8 cellular contexts compared by ENCODE assay signal in the genomic region with DNA sequence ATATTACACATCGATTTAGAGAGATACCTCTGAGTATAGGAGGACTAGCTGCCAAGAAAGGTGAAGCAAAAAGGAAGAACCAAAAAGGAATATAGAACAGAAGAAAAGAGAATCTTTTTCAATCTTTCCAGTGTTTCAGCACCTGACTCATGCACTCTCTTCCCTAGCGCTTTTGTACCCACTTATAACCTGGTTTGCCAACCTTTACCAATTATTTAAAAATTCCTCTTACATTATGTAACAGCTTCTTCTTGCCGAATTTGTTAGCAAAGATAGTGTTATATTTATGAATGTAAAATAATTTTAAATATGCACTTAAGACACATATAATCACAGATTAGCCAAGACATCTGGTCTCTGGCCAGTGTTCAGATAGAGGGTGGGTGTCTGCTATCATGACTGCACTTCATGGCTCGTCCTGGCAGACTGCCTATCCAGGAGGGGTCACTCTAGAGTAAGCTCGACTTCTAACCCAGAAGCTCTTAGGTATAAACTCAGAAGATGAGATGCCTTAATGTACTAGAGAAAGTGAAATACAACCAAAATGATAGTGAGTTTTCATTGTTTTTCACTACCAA.
A peak's percentile ranks its signal among the peaks of the same experiment; 100 is the strongest.
DNase-seq lines count a peak whose midpoint lies in the region; ATAC-seq and TF ChIP-seq lines count a peak whose summit lies in the region.

No MANE protein-coding gene starts in this region.

- ATAC-seq in Right ventricle myocardium superior (ENCODE audit: poor library complexity) (peak; percentile 61), heart right ventricle (peak in 3 of 8 donors; percentile 44 to 62 (median 45)), HG02798 (IDR thresholded peaks at IDR 0.05; ENCODE audit: poor library complexity, unreplicated experiment) (no peak)

- H3K36me3 ChIP-seq in right atrium auricular region (no peaks in the 10 kb centered on the region), heart right ventricle (peaks cover 0 to 40% (median 4%) of the 10 kb centered on the region in 9 donors)

- intact Hi-C loops in Right ventricle myocardium superior (cut with DNase I) (no loop called here), heart right ventricle (cut with DNase I) (no loop called here)

- H3K4me3 ChIP-seq in right atrium auricular region (no peak overlapping the region), heart right ventricle (no peak overlapping the region)

- H3K27me3 ChIP-seq in right atrium auricular region (no peaks in the 10 kb centered on the region), heart right ventricle (no peaks in the 10 kb centered on the region)

- H3K27ac ChIP-seq in right atrium auricular region: no peak overlapping the region
- no peak overlapping the region for H3K27ac ChIP-seq in RWPE1
- no peak overlapping the region for H3K27ac ChIP-seq in heart right ventricle

- DNase-seq in Right ventricle myocardium superior: peak; percentile 43
- no peak for DNase-seq in right atrium auricular region (ENCODE audit: low spot score)
- DNase-seq in RWPE1 (ENCODE audit: low spot score): no peak
- DNase-seq in heart right ventricle: peak; percentile 17 to 25
- no peak for DNase-seq in stimulated activated CD8-positive, alpha-beta memory T cell treated with anti-CD3 and anti-CD28 coated beads, Interleukin-4, amount 100 ng/mL, for 48 hours
- DNase-seq in C1 segment of cervical spinal cord (lab: John Stamatoyannopoulos, UW): no peak
- no peak for DNase-seq in amniotic stem cell (lab: John Stamatoyannopoulos, UW)

- H3K4me1 ChIP-seq in right atrium auricular region: peaks cover 0 to 6% of the 10 kb centered on the region in 2 donors
- peaks cover 0 to 22% (median 4%) of the 10 kb centered on the region in 9 donors for H3K4me1 ChIP-seq in heart right ventricle

- no peaks in the 10 kb centered on the region for H3K9me3 ChIP-seq in right atrium auricular region
- H3K9me3 ChIP-seq in heart right ventricle: no peaks in the 10 kb centered on the region

- CTCF ChIA-PET in RWPE1 (lab: Yijun Ruan, JAX): interaction anchor here (1.0 kb wide), 1 partner anchor 8 kb away, joined by 4 read pairs; no protein-coding TSS in a partner anchor

- TF ChIP-seq CTCF in right atrium auricular region (IDR thresholded peaks at IDR 0.05) (peak in 1 of 2 donors; percentile 30), RWPE1 (conservative IDR thresholded peaks at IDR 0.05; ENCODE audit: low read depth) (peak; percentile 27), heart right ventricle (IDR thresholded peaks at IDR 0.05) (peak in 5 of 9 donors; percentile 19 to 34 (median 24))

- POLR2A ChIA-PET in RWPE1 (lab: Yijun Ruan, JAX; ENCODE audit: low non-redundant PET): no interaction called here

- 49 to 55% methylated on average over 5 of the region's 5 CpGs for WGBS in heart right ventricle, 2 donors

Comparison
In these comparisons a context has a peak if more than half of its experiments do, and no peak if none do; other contexts are left out.
1. DNase-seq: peak in Right ventricle myocardium superior (single experiment) and heart right ventricle (2 of 2); none in right atrium auricular region (single experiment), RWPE1 (single experiment), stimulated activated CD8-positive, alpha-beta memory T cell treated with anti-CD3 and anti-CD28 coated beads, Interleukin-4, amount 100 ng/mL, for 48 hours (single experiment), C1 segment of cervical spinal cord (0 of 14) and amniotic stem cell (single experiment).